2 cellular contexts compared by ENCODE assay signal in the genomic region with DNA sequence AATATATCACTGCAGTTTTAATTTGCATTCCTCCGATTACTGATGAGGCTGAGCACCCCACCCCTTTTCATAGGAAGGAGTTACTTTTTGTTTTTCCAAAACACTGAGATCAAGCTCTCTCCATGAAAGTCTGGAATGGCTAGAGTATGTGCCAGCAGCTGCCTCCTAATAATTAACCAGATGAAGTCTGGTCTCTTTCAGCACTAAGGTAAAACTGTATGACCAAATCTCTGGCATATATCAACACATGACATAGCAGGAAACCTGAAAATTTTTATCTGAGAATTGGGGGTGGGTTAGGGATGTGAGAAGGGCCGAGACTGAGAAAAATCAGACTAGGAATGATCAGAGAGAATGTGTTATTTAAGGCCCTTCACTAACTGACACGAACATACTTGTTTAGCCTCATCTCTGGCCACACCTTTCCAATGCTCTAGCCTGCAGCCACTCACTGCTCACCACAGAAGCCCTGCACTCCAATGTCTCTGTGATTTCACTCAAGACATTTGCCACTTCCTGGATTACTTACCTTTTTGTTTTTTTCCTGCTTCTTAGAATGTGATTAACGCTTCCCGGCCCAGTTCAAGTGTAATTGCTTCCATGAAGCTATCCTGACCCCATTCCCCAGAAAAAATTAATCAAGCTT.
TF ChIP-seq lines count a peak whose summit lies in the region.

No MANE protein-coding gene starts in this region.

TF ChIP-seq in GM12878, 131 proteins besides CTCF, POLR2A, EP300 and RAD21:
- TF ChIP-seq, protein P1, sequence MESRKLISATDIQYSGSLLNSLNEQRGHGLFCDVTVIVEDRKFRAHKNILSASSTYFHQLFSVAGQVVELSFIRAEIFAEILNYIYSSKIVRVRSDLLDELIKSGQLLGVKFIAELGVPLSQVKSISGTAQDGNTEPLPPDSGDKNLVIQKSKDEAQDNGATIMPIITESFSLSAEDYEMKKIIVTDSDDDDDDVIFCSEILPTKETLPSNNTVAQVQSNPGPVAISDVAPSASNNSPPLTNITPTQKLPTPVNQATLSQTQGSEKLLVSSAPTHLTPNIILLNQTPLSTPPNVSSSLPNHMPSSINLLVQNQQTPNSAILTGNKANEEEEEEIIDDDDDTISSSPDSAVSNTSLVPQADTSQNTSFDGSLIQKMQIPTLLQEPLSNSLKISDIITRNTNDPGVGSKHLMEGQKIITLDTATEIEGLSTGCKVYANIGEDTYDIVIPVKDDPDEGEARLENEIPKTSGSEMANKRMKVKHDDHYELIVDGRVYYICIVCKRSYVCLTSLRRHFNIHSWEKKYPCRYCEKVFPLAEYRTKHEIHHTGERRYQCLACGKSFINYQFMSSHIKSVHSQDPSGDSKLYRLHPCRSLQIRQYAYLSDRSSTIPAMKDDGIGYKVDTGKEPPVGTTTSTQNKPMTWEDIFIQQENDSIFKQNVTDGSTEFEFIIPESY (IDR thresholded peaks at IDR 0.05) = no peak
- peak; percentile 57 for TF ChIP-seq RUNX3 (IDR thresholded peaks at IDR 0.05; ENCODE audit: low read length)

TF ChIP-seq in HepG2, 621 proteins besides CTCF, POLR2A, EP300 and RAD21:
- TF ChIP-seq NR3C1 (CRISPR knock-in tag; IDR thresholded peaks at IDR 0.05) = no peak
- no peak for TF ChIP-seq SOX5 (CRISPR knock-in tag; IDR thresholded peaks at IDR 0.05; ENCODE audit: borderline replicate concordance)
- TF ChIP-seq, protein P2, sequence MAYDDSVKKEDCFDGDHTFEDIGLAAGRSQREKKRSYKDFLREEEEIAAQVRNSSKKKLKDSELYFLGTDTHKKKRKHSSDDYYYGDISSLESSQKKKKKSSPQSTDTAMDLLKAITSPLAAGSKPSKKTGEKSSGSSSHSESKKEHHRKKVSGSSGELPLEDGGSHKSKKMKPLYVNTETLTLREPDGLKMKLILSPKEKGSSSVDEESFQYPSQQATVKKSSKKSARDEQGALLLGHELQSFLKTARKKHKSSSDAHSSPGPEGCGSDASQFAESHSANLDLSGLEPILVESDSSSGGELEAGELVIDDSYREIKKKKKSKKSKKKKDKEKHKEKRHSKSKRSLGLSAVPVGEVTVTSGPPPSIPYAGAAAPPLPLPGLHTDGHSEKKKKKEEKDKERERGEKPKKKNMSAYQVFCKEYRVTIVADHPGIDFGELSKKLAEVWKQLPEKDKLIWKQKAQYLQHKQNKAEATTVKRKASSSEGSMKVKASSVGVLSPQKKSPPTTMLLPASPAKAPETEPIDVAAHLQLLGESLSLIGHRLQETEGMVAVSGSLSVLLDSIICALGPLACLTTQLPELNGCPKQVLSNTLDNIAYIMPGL (CRISPR knock-in tag; IDR thresholded peaks at IDR 0.05; ENCODE audit: borderline replicate concordance in 1 of 2, low read depth in 1 of 2) = no peak
- 0 out of 2 replicates have a peak, but pooled peaks have one; percentile 27 for TF ChIP-seq MIXL1 (CRISPR knock-in tag; IDR thresholded peaks at IDR 0.05)
TF ChIP-seq in HepG2: peak in this region for 1.
